Comparison of ENCODE assay signal across 8 cellular contexts in genomic region chr7:116802784-116803183, GRCh38. TPM values are rescaled to one million over a fixed set of nuclear protein-coding genes. Genes with fewer than 3 reads are reported as not detected.
DNase-seq lines count a peak whose midpoint lies in the region; ATAC-seq, FAIRE-seq and TF ChIP-seq lines count a peak whose summit lies in the region.

No MANE protein-coding gene starts in this region.

- no peaks in the 10 kb centered on the region for H3K9me3 ChIP-seq in astrocyte (ENCODE audit: insufficient read depth, low read depth, low read length)

- peak overlapping the region; percentile 59 for H3K4me2 ChIP-seq in astrocyte (ENCODE audit: low read length)

- H3K36me3 ChIP-seq in astrocyte (ENCODE audit: insufficient read depth, low read length), result peaks cover 3% of the 10 kb centered on the region

- H3K4me1 ChIP-seq in astrocyte (ENCODE audit: insufficient read depth, low read length), result peaks cover 29% of the 10 kb centered on the region

- FAIRE-seq in astrocyte (lab: Jason Lieb, UNC), result no peak

- H3K4me3 Mint-ChIP-seq in astrocyte (ENCODE audit: unreplicated experiment), result no peak overlapping the region
- peak overlapping the region; percentile 8 for H3K4me3 Mint-ChIP-seq in stimulated activated effector memory CD8-positive, alpha-beta T cell treated with anti-CD3 and anti-CD28 coated beads, Interleukin-12 subunit alpha, Interleukin-12 subunit beta, amount 100 ng/mL, for 72 hours

- intact Hi-C loops in lower leg skin (cut with DNase I; ENCODE audit: low total_unique reads), result loop anchor here (5.0 to 10.0 kb wide), 2 partner anchors 130 to 548 kb away; partner anchors contain the start of gene MET

- peak; percentile 74 for ATAC-seq in HG02798 (IDR thresholded peaks at IDR 0.05; ENCODE audit: poor library complexity, unreplicated experiment)
- ATAC-seq in stimulated activated effector memory CD8-positive, alpha-beta T cell treated with anti-CD3 and anti-CD28 coated beads, Interleukin-12 subunit alpha, Interleukin-12 subunit beta, amount 100 ng/mL, for 72 hours, result peak; percentile 92

- no peak for TF ChIP-seq POLR2A in lower leg skin (IDR thresholded peaks at IDR 0.05)

- no peaks in the 10 kb centered on the region for H3K36me3 Mint-ChIP-seq in astrocyte (ENCODE audit: low read depth, unreplicated experiment)
- H3K36me3 Mint-ChIP-seq in stimulated activated effector memory CD8-positive, alpha-beta T cell treated with anti-CD3 and anti-CD28 coated beads, Interleukin-12 subunit alpha, Interleukin-12 subunit beta, amount 100 ng/mL, for 72 hours, result no peaks in the 10 kb centered on the region

- H3K9ac ChIP-seq in astrocyte (ENCODE audit: low read length), result peak overlapping the region; percentile 27

- H3K27ac Mint-ChIP-seq in astrocyte (ENCODE audit: unreplicated experiment), result peak overlapping the region; percentile 37
- H3K27ac Mint-ChIP-seq in stimulated activated effector memory CD8-positive, alpha-beta T cell treated with anti-CD3 and anti-CD28 coated beads, Interleukin-12 subunit alpha, Interleukin-12 subunit beta, amount 100 ng/mL, for 72 hours, result peak overlapping the region; percentile 77

- H3K27me3 Mint-ChIP-seq in astrocyte (ENCODE audit: low read depth, unreplicated experiment), result no peaks in the 10 kb centered on the region

- H3K9me3 Mint-ChIP-seq in astrocyte (ENCODE audit: unreplicated experiment), result no peaks in the 10 kb centered on the region
- H3K9me3 Mint-ChIP-seq in stimulated activated effector memory CD8-positive, alpha-beta T cell treated with anti-CD3 and anti-CD28 coated beads, Interleukin-12 subunit alpha, Interleukin-12 subunit beta, amount 100 ng/mL, for 72 hours, result no peaks in the 10 kb centered on the region

- TF ChIP-seq CTCF in C4-2B (conservative IDR thresholded peaks at IDR 0.05) (peak; percentile 63), GM13976 (IDR thresholded peaks at IDR 0.05; ENCODE audit: borderline replicate concordance, control extremely low read depth, extremely low read depth, insufficient read depth, missing control alignments) (no peak), astrocyte (IDR thresholded peaks at IDR 0.05; ENCODE audit: insufficient read depth, low read depth, low read length) (peak; percentile 60), lower leg skin (IDR thresholded peaks at IDR 0.05) (no peak)

- H2AFZ ChIP-seq in astrocyte (ENCODE audit: low read depth, low read length), result no peak overlapping the region

- H3K4me3 ChIP-seq in astrocyte (ENCODE audit: insufficient read depth, low read depth, low read length) (no peak overlapping the region), lower leg skin (ENCODE audit: low read depth, poor library complexity, severe bottlenecking) (no peak overlapping the region)

- H4K20me1 ChIP-seq in astrocyte (ENCODE audit: insufficient read depth, low read length), result no peaks in the 10 kb centered on the region

- 20 to 26% methylated on average over 5 of the region's 5 CpGs for WGBS in lower leg skin, 2 donors

- H3K27me3 ChIP-seq in astrocyte (ENCODE audit: insufficient read depth, low read length), result no peaks in the 10 kb centered on the region

- H3K27ac ChIP-seq in C4-2B, result no peak overlapping the region
- peak overlapping the region; percentile 55 for H3K27ac ChIP-seq in astrocyte (ENCODE audit: low read depth, low read length)

- no peaks in the 10 kb centered on the region for H3K79me2 ChIP-seq in astrocyte (ENCODE audit: insufficient read depth, low read length)

- H3K4me1 Mint-ChIP-seq in astrocyte (ENCODE audit: low read depth, unreplicated experiment), result peaks cover 25% of the 10 kb centered on the region
- peaks cover 20% of the 10 kb centered on the region for H3K4me1 Mint-ChIP-seq in stimulated activated effector memory CD8-positive, alpha-beta T cell treated with anti-CD3 and anti-CD28 coated beads, Interleukin-12 subunit alpha, Interleukin-12 subunit beta, amount 100 ng/mL, for 72 hours

- DNase-seq in GM13976 (ENCODE audit: low spot score) (peak; percentile 46), NCI-H226 (peak; percentile 39), astrocyte (ENCODE audit: low read depth) (peak; percentile 66), iris pigment epithelial cell (ENCODE audit: low read depth) (peak; percentile 87), lower leg skin (ENCODE audit: low spot score in 2 of 2) (no peak)
- DNase-seq in stimulated activated effector memory CD8-positive, alpha-beta T cell treated with anti-CD3 and anti-CD28 coated beads, Interleukin-12 subunit alpha, Interleukin-12 subunit beta, amount 100 ng/mL, for 72 hours (ENCODE audit: low spot score in 2 of 2), result peak; percentile 5 to 57

- in situ Hi-C loops in GM13976 (cut with MboI; ENCODE audit: low sequenced_read_pairs, unreplicated experiment), result loop anchor here (10.0 to 25.0 kb wide), 2 partner anchors 538 to 640 kb away; no protein-coding TSS in a partner anchor

RNA-seq across cellular contexts. Expression of gene CAPZA2, which starts 59.6 kb away (rescaled TPM):
- 228 and 261 TPM in 2 replicates for total RNA-seq in astrocyte
- 10 to 100 TPM; 45.0 to 61.2 (median 52.5) TPM for total RNA-seq in lower leg skin

Comparison
In these comparisons a context has a peak if more than half of its experiments do, and no peak if none do; other contexts are left out.
1. CTCF ChIP-seq: peak in C4-2B (single experiment) and astrocyte (single experiment); none in GM13976 (single experiment) and lower leg skin (0 of 3).
2. DNase-seq: peak in GM13976 (single experiment), NCI-H226 (single experiment), astrocyte (single experiment), iris pigment epithelial cell (single experiment) and stimulated activated effector memory CD8-positive, alpha-beta T cell treated with anti-CD3 and anti-CD28 coated beads, Interleukin-12 subunit alpha, Interleukin-12 subunit beta, amount 100 ng/mL, for 72 hours (2 of 2); none in lower leg skin (0 of 2).